ENCODE assay signal across 8 cellular contexts in the genomic region with DNA sequence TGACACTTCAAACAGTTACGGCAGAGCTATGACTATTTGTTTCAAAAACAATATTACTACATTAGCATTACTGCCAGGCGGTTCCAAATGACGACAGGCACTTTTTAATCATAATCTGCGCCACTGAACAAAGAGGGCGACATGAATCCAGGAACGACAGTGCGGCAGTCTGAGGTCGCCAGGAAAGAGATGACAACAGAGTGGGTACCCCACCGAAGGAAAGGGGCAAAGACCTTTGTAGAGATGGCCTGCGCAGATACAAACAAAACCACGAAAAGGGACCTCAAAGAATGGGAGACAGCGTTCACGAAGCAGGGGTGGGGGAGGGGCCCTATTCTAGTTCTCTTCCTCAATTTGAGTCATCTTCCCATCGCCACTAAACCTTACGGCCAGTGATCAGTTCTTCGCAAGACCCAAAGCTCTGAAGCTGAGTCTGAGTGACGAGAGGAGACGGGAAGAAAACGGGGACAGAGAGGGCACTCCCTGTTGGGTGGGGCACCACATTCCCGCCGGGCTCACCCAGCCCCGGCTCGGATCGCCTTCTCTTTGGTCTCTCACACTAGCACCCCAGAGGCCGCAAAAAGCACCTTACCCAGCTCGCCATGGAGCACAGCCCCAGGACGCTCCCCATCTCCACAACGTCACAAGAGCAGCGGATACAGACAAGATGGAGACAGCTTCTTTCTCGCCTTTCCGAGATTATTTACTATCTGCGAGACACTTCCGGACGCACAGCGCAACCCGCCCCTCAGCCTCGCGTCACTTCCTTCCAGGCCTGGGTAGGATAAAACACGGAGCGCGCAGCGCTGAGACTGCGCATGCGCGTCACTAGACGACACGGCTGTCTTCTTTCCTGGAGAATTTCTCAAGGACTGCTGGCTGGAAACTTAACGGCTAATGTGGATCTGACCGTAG. TPM values are rescaled to one million over a fixed set of nuclear protein-coding genes. Genes with fewer than 3 reads are reported as not detected.
DNase-seq lines count a peak whose midpoint lies in the region; ATAC-seq and TF ChIP-seq lines count a peak whose summit lies in the region.

TSS of gene SERINC1 (minus strand) at position 701 of the 915 bp plus-strand sequence. CDS start at position 631, 70 bp downstream.

- POLR2A ChIA-PET in PC-9 (lab: Charles Lee; ENCODE audit: unreplicated experiment), result interaction anchor here (0.5 to 0.6 kb wide), 3 partner anchors 73 to 318 kb away, joined by 3 read pairs; no protein-coding TSS in a partner anchor

- peaks cover 45% of the 10 kb centered on the region for H4K20me1 ChIP-seq in PC-9 (ENCODE audit: insufficient read depth)

- TSS peak; percentile 79 for BruUV-seq in PC-9 (replicated peaks; lab: Mats Ljungman, UMichigan)

- ATAC-seq in GM21619 (IDR thresholded peaks at IDR 0.05; ENCODE audit: unreplicated experiment), result peak; percentile 99

- CTCF ChIA-PET in PC-9 (lab: Charles Lee), result no interaction called here

- H2AFZ ChIP-seq in PC-9, result peak within 1 kb of the TSS; percentile 97

- peak within 1 kb of the TSS; percentile 96 for H3K4me2 ChIP-seq in PC-9

- no peaks in the 10 kb centered on the region for H3K9me2 ChIP-seq in PC-9 (ENCODE audit: insufficient read depth)

- H3K27ac ChIP-seq in PC-9, result peak within 1 kb of the TSS; percentile 79

- H3K9me3 ChIP-seq in PC-9 (ENCODE audit: insufficient read depth, low read depth), result no peaks in the 10 kb centered on the region

- 0 out of 2 replicates have a peak, but pooled peaks cover 13% of the 10 kb centered on the region for H3K36me3 ChIP-seq in PC-9 (ENCODE audit: low read depth)

- peaks cover 53% of the 10 kb centered on the region for H3K79me2 ChIP-seq in PC-9 (ENCODE audit: low read depth)

- no peaks in the 10 kb centered on the region for H3F3A ChIP-seq in PC-9 (ENCODE audit: insufficient read depth, low read depth)

- DNase-seq in DMS153 (lab: John Stamatoyannopoulos, UW) (peak; percentile 82), PC-9 (peak; percentile 81 to 89), epithelial cell of proximal tubule (ENCODE audit: low read depth) (peak; percentile 68), mucosa of gallbladder (ENCODE audit: low spot score) (peak; percentile 97)
- peak; percentile 89 for DNase-seq in Jurkat, Clone E6-1 (ENCODE audit: low read depth, low spot score)
- peak; percentile 90 for DNase-seq in activated T-cell treated with anti-CD3 and anti-CD28 coated beads, Interleukin-2, amount 50 U/mL, for 1 hour
- DNase-seq in stimulated activated CD8-positive, alpha-beta memory T cell treated with anti-CD3 and anti-CD28 coated beads, Interleukin-4, amount 100 ng/mL, for 4 hours (ENCODE audit: low read depth in 2 of 2, low spot score in 1 of 2), result peak; percentile 79 to 86

- intact Hi-C loops in PC-9 (cut with micrococcal nuclease; ENCODE audit: unreplicated experiment), result loop anchor here (1.0 kb wide), 1 partner anchor 72 kb away; the partner anchor contains the start of gene HSF2

- TF ChIP-seq CTCF in PC-9 (conservative IDR thresholded peaks at IDR 0.05), result no peak
- no peak for TF ChIP-seq CTCF in epithelial cell of proximal tubule (conservative IDR thresholded peaks at IDR 0.05; ENCODE audit: low read depth, low read length)

- H3K27me3 ChIP-seq in PC-9 (ENCODE audit: insufficient read depth, low read depth), result no peaks in the 10 kb centered on the region

- peak within 1 kb of the TSS; percentile 98 for H3K4me3 ChIP-seq in Jurkat, Clone E6-1 (ENCODE audit: low read length)
- H3K4me3 ChIP-seq in PC-9, result peak within 1 kb of the TSS; percentile 93
- peak within 1 kb of the TSS; percentile 93 for H3K4me3 ChIP-seq in epithelial cell of proximal tubule (ENCODE audit: low read depth, low read length)

- peaks cover 18% of the 10 kb centered on the region for H3K4me1 ChIP-seq in PC-9 (replicated peaks; ENCODE audit: insufficient read depth)

RNA-seq across cellular contexts. Expression of gene SERINC1, which starts in this region (rescaled TPM):
- 33.8 TPM for polyA plus RNA-seq in Jurkat, Clone E6-1 (2012; ENCODE audit: insufficient read depth, insufficient read length)
- 48.1 and 57.6 TPM in 2 replicates for total RNA-seq in PC-9 (2021)
- total RNA-seq in epithelial cell of proximal tubule, result 61.9 and 70.5 TPM in 2 replicates
- 190 TPM for total RNA-seq in mucosa of gallbladder

Comparison
In these comparisons a context has a peak if more than half of its experiments do, and no peak if none do; other contexts are left out.
1. Peak in every context shown above with its lines: DNase-seq, ATAC-seq, H3K4me3 ChIP-seq and H3K27ac ChIP-seq.